Comparison of ENCODE assay signal across 8 cellular contexts in the genomic region with DNA sequence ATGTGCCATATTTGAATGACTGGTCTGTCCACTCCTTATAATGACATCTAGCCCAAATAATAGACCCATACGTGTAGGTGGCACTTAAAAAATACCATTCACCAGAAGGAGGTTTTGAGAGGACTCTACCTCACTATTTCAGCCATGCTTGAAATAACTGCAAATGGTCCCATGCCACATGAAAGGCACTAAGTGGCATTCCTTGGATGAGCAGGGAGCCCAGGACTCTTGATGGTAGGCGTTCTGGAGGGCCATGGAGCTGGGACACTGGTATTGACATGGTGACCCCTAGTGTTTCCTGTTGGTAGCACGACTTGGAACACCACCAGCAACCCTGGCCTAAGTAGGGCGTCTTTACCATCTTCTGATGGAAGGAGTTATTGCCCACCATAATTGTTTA.
A peak's percentile ranks its signal among the peaks of the same experiment; 100 is the strongest.
DNase-seq lines count a peak whose midpoint lies in the region; ATAC-seq and TF ChIP-seq lines count a peak whose summit lies in the region.

No MANE protein-coding gene starts in this region.

- H3K27me3 ChIP-seq in DOHH2 (ENCODE audit: control insufficient read depth, low read length) = no peaks in the 10 kb centered on the region
- H3K27me3 ChIP-seq in IMR-90 (ENCODE audit: control insufficient read depth, insufficient read depth, low read length) = peaks cover 14% of the 10 kb centered on the region
- H3K27me3 ChIP-seq in SJCRH30 = no peaks in the 10 kb centered on the region
- peaks cover 0 to 15% of the 10 kb centered on the region in 2 experiments for H3K27me3 ChIP-seq in mesenchymal stem cell (ENCODE audit: control insufficient read depth in 1 of 2, insufficient read depth in 1 of 2, low read length in 2 of 2)

- TF ChIP-seq CTCF in DOHH2 (IDR thresholded peaks at IDR 0.05; ENCODE audit: low read depth, low read length, poor library complexity, severe bottlenecking) (peak; percentile 76), IMR-90 (conservative IDR thresholded peaks at IDR 0.05; ENCODE audit: low read depth, low read length) (peak; percentile 60)

- H3K4me2 ChIP-seq in DOHH2 (ENCODE audit: low read length) = no peak overlapping the region
- H3K4me2 ChIP-seq in IMR-90 (ENCODE audit: low read depth, low read length) = no peak overlapping the region
- H3K4me2 ChIP-seq in mesenchymal stem cell (ENCODE audit: low read length, poor library complexity, severe bottlenecking) = no peak overlapping the region

- BruUV-seq in IMR-90 (replicated peaks; lab: Mats Ljungman, UMichigan) = no TSS peak

- H2BK5ac ChIP-seq in IMR-90 (ENCODE audit: low read depth, low read length, poor library complexity, severe bottlenecking) = no peak overlapping the region
- H2BK5ac ChIP-seq in mesenchymal stem cell (ENCODE audit: low read depth, low read length, poor library complexity, severe bottlenecking) = no peak overlapping the region

- POLR2A ChIA-PET in IMR-90 (lab: Charles Lee; ENCODE audit: unreplicated experiment) = no interaction called here

- H3K9me1 ChIP-seq in IMR-90 (ENCODE audit: insufficient read depth, low read length) = no peaks in the 10 kb centered on the region

- no peak overlapping the region for H2BK12ac ChIP-seq in mesenchymal stem cell (ENCODE audit: low read length in 2 of 2)

- no peak overlapping the region for H3K56ac ChIP-seq in IMR-90 (ENCODE audit: extremely low read depth, insufficient read depth, low read length)

- no peak overlapping the region for H3K27ac Mint-ChIP-seq in effector memory CD8-positive, alpha-beta T cell

- H3K4me1 ChIP-seq in DOHH2 (ENCODE audit: control insufficient read depth, low read length) = no peaks in the 10 kb centered on the region
- no peaks in the 10 kb centered on the region for H3K4me1 ChIP-seq in IMR-90 (ENCODE audit: control insufficient read depth, insufficient read depth, low read length)
- no peaks in the 10 kb centered on the region for H3K4me1 ChIP-seq in SJCRH30
- H3K4me1 ChIP-seq in mesenchymal stem cell (ENCODE audit: control insufficient read depth, insufficient read depth, low read depth, low read length) = no peaks in the 10 kb centered on the region

- H3K23ac ChIP-seq in IMR-90 (ENCODE audit: low read depth, low read length) = no peak overlapping the region
- no peak overlapping the region for H3K23ac ChIP-seq in mesenchymal stem cell (ENCODE audit: low read length in 2 of 2)

- H3K4me3 ChIP-seq in DOHH2 (ENCODE audit: low read length) (no peak overlapping the region), IMR-90 (ENCODE audit: insufficient read depth, low read depth, low read length) (no peak overlapping the region), SJCRH30 (no peak overlapping the region), mesenchymal stem cell (ENCODE audit: insufficient read depth in 1 of 2, low read depth in 1 of 2, low read length in 2 of 2) (no peak overlapping the region)

- ATAC-seq in GM21367 (IDR thresholded peaks at IDR 0.05; ENCODE audit: unreplicated experiment) (peak; percentile 80), IMR-90 (ENCODE audit: low read depth) (peak; percentile 72)
- no peak for ATAC-seq in effector memory CD8-positive, alpha-beta T cell (replicated peaks)

- H3K4me1 Mint-ChIP-seq in effector memory CD8-positive, alpha-beta T cell (ENCODE audit: low read depth in 2 of 2) = no peaks in the 10 kb centered on the region

- dilution Hi-C loops in IMR-90 (cut with HindIII; ENCODE audit: low sequenced_read_pairs, unreplicated experiment) = no loop called here

- in situ Hi-C loops in IMR-90 (cut with MboI; ENCODE audit: low sequenced_read_pairs) = no loop called here

- peak; percentile 75 for TF ChIP-seq RAD21 in IMR-90 (IDR thresholded peaks at IDR 0.05; ENCODE audit: low read length)

- no CpG with 5 or more reads among the region's 4 CpGs for WGBS in IMR-90 (ENCODE audit: extremely low coverage in 2 of 2, insufficient read length in 1 of 2), 2 experiments
- WGBS in mesenchymal stem cell = 48% methylated on average over 4 of the region's 4 CpGs

- H2BK120ac ChIP-seq in IMR-90 (ENCODE audit: low read depth, low read length) (no peak overlapping the region), mesenchymal stem cell (ENCODE audit: low read depth, low read length) (no peak overlapping the region)

- no peak overlapping the region for H3K4me3 Mint-ChIP-seq in effector memory CD8-positive, alpha-beta T cell

- no peak overlapping the region for H2AK9ac ChIP-seq in IMR-90 (replicated peaks; ENCODE audit: low read depth, low read length, poor library complexity)

- no peak overlapping the region for H2BK20ac ChIP-seq in IMR-90 (ENCODE audit: low read depth, low read length)

- no peaks in the 10 kb centered on the region for H3K36me3 Mint-ChIP-seq in effector memory CD8-positive, alpha-beta T cell (ENCODE audit: insufficient read depth)

- H3K18ac ChIP-seq in IMR-90 (ENCODE audit: low read depth, low read length) (no peak overlapping the region), mesenchymal stem cell (ENCODE audit: low read depth in 1 of 2, low read length in 2 of 2) (no peak overlapping the region)

- H3K9me2 ChIP-seq in DOHH2 (replicated peaks; ENCODE audit: control insufficient read depth, low read length) = no peaks in the 10 kb centered on the region

- H3K27ac ChIP-seq in DOHH2 (ENCODE audit: low read depth, low read length) = no peak overlapping the region
- H3K27ac ChIP-seq in IMR-90 (ENCODE audit: insufficient read depth, low read length) = no peak overlapping the region
- H3K27ac ChIP-seq in SJCRH30 = no peak overlapping the region
- H3K27ac ChIP-seq in mesenchymal stem cell (ENCODE audit: low read length, poor library complexity, severe bottlenecking) = no peak overlapping the region

- H4K20me1 ChIP-seq in DOHH2 (ENCODE audit: control insufficient read depth, insufficient read depth, low read depth, low read length) = no peaks in the 10 kb centered on the region
- no peaks in the 10 kb centered on the region for H4K20me1 ChIP-seq in IMR-90 (ENCODE audit: insufficient read depth, low read length)

- H4K8ac ChIP-seq in IMR-90 (ENCODE audit: low read depth in 2 of 2, low read length in 2 of 2) (no peak overlapping the region), mesenchymal stem cell (ENCODE audit: low read length) (no peak overlapping the region)

- no peak for TF ChIP-seq POLR2A in IMR-90 (IDR thresholded peaks at IDR 0.05; ENCODE audit: low read depth, low read length)

- H2AFZ ChIP-seq in IMR-90 (replicated peaks; ENCODE audit: low read length, poor library complexity) = no peak overlapping the region
- H2AFZ ChIP-seq in mesenchymal stem cell (ENCODE audit: low read depth, low read length) = no peak overlapping the region

- no peaks in the 10 kb centered on the region for H3K79me2 ChIP-seq in DOHH2 (ENCODE audit: control insufficient read depth, low read length)

- H3K9me3 Mint-ChIP-seq in effector memory CD8-positive, alpha-beta T cell = peaks cover 0 to 5% of the 10 kb centered on the region in 2 donors

- H3K4ac ChIP-seq in IMR-90 (ENCODE audit: low read depth, low read length) (no peak overlapping the region), mesenchymal stem cell (ENCODE audit: low read depth in 1 of 2, low read length in 2 of 2) (no peak overlapping the region)

- DNase-seq in IMR-90 (peak; percentile 53), SJCRH30 (peak; percentile 51 to 78), epidermal melanocyte (ENCODE audit: insufficient read length, low spot score) (peak; percentile 62), mesenchymal stem cell (peak; percentile 73), cerebellar nuclear complex (lab: John Stamatoyannopoulos, UW) (no peak)
- DNase-seq in effector memory CD8-positive, alpha-beta T cell = no peak

- H3K14ac ChIP-seq in IMR-90 (replicated peaks; ENCODE audit: low read depth, low read length) = no peak overlapping the region
- no peak overlapping the region for H3K14ac ChIP-seq in mesenchymal stem cell (ENCODE audit: low read length in 2 of 2)

- H4K5ac ChIP-seq in IMR-90 (ENCODE audit: low read depth, low read length) = no peak overlapping the region

- H3K36me3 ChIP-seq in DOHH2 (ENCODE audit: control insufficient read depth, low read length) (no peaks in the 10 kb centered on the region), IMR-90 (ENCODE audit: control insufficient read depth, insufficient read depth, low read length) (no peaks in the 10 kb centered on the region), SJCRH30 (no peaks in the 10 kb centered on the region), mesenchymal stem cell (ENCODE audit: control insufficient read depth in 1 of 2, insufficient read depth in 2 of 2, low read depth in 1 of 2, low read length in 2 of 2) (no peaks in the 10 kb centered on the region)

- H2BK15ac ChIP-seq in IMR-90 (ENCODE audit: low read depth, low read length) (no peak overlapping the region), mesenchymal stem cell (ENCODE audit: low read depth, poor library complexity, severe bottlenecking) (no peak overlapping the region)

- no peaks in the 10 kb centered on the region for H3K79me1 ChIP-seq in IMR-90 (ENCODE audit: low read depth in 1 of 2, low read length in 2 of 2)
- no peaks in the 10 kb centered on the region for H3K79me1 ChIP-seq in mesenchymal stem cell (replicated peaks; ENCODE audit: low read length, poor library complexity, severe bottlenecking)

- H3K27me3 Mint-ChIP-seq in effector memory CD8-positive, alpha-beta T cell = no peaks in the 10 kb centered on the region

- CTCF ChIA-PET in IMR-90 (lab: Yijun Ruan, JAX) = interaction anchor here (0.6 to 2.0 kb wide), 5 partner anchors 20 to 876 kb away, joined by 3 to 9 read pairs (median 4); no protein-coding TSS in a partner anchor

- H4K91ac ChIP-seq in IMR-90 (ENCODE audit: insufficient read depth, low read depth, low read length) = no peak overlapping the region
- no peak overlapping the region for H4K91ac ChIP-seq in mesenchymal stem cell (ENCODE audit: low read length)

- intact Hi-C loops in IMR-90 (cut with micrococcal nuclease) = loop anchor here (1.0 kb wide), 2 partner anchors 141 to 694 kb away; no protein-coding TSS in a partner anchor

- H3K9ac ChIP-seq in IMR-90 (ENCODE audit: low read depth, low read length) (no peak overlapping the region), mesenchymal stem cell (ENCODE audit: low read length) (no peak overlapping the region)

- H3K9me3 ChIP-seq in DOHH2 (ENCODE audit: control insufficient read depth, insufficient read depth, low read length) (no peaks in the 10 kb centered on the region), IMR-90 (ENCODE audit: control insufficient read depth, insufficient read depth, low read length) (no peaks in the 10 kb centered on the region), SJCRH30 (replicated peaks) (no peaks in the 10 kb centered on the region), mesenchymal stem cell (ENCODE audit: control insufficient read depth, low read length) (no peaks in the 10 kb centered on the region)

- H2AK5ac ChIP-seq in IMR-90 (ENCODE audit: low read depth, low read length) (no peak overlapping the region), mesenchymal stem cell (ENCODE audit: low read length, severe bottlenecking) (no peak overlapping the region)

- no peaks in the 10 kb centered on the region for H3F3A ChIP-seq in DOHH2 (ENCODE audit: control insufficient read depth, insufficient read depth)

TF ChIP-seq in IMR-90, 13 proteins besides CTCF, POLR2A, EP300 and RAD21:
- TF ChIP-seq MXI1 (IDR thresholded peaks at IDR 0.05; ENCODE audit: borderline replicate concordance, low read depth, low read length) (no peak), SMC3 (IDR thresholded peaks at IDR 0.05; ENCODE audit: low read depth, low read length) (peak; percentile 63; the same call in 1 of the 2 replicates)

Comparison
In these comparisons a context has a peak if more than half of its experiments do, and no peak if none do; other contexts are left out.
1. DNase-seq: peak in IMR-90 (single experiment), SJCRH30 (2 of 2), epidermal melanocyte (single experiment) and mesenchymal stem cell (single experiment); none in effector memory CD8-positive, alpha-beta T cell (0 of 3) and cerebellar nuclear complex (0 of 2).